In the genomic region with DNA sequence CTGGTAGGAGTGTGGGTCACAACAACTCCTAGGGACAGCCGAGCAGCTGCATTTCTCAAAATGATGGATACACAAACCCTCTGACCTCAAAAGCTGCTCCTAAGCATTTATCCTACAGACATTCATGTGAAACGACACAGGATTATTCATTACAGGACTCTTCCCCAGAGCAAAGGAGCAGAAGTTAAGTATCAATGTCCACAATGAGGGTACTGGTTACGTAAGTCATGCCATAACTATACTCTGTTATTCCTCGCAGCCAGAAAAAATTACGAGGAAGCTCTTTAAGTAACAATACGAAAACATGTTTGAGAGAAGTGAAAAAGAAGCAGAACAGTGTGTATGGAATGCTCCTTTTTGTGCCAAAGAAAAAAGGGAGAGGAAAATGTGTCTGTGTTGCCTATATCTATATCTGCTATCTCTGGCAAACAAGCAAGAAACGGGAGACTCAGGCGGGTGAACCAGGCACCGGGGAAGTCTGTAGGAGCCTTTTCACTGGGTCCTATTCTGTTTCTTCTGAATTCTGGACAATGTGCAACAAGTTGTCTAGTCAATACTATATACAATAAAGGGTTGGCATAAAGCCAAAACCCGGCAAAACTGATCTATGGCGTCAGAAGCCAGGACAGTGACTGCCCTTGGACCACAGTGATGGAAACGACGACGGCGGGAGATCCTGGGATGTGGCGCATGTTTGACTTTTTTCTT, we compare ENCODE assay signal across 8 cellular contexts. TPM values are rescaled to one million over a fixed set of nuclear protein-coding genes. Genes with fewer than 3 reads are reported as not detected.
DNase-seq lines count a peak whose midpoint lies in the region; ATAC-seq, FAIRE-seq and TF ChIP-seq lines count a peak whose summit lies in the region.

No MANE protein-coding gene starts in this region.

- H3K4me2 ChIP-seq in SU-DHL-6 (ENCODE audit: low read depth, low read length, poor library complexity, severe bottlenecking): peak overlapping the region; percentile 87

- H3K9me3 ChIP-seq in SU-DHL-6 (ENCODE audit: insufficient read depth, low read length) (no peaks in the 10 kb centered on the region), skeletal muscle tissue (ENCODE audit: control insufficient read depth in 3 of 3, low read length in 3 of 3) (no peaks in the 10 kb centered on the region)

- H2AFZ ChIP-seq in SU-DHL-6 (ENCODE audit: low read depth, low read length, severe bottlenecking): no peak overlapping the region

- peaks cover 9% of the 10 kb centered on the region; the same call in 1 of the 2 replicates for H3K79me2 ChIP-seq in SU-DHL-6 (ENCODE audit: insufficient read depth, low read length)

- TF ChIP-seq CTCF in SU-DHL-6 (IDR thresholded peaks at IDR 0.05; ENCODE audit: insufficient read depth, low read length, poor library complexity, severe bottlenecking) (no peak), fibroblast of the aortic adventitia (IDR thresholded peaks at IDR 0.05; ENCODE audit: insufficient read depth, low read length) (no peak)

- no peak overlapping the region for H3K9ac ChIP-seq in SU-DHL-6 (ENCODE audit: low read length)
- H3K9ac ChIP-seq in skeletal muscle tissue (ENCODE audit: low read depth in 1 of 3, low read length in 3 of 3): peak overlapping the region in 2 of 3 donors; percentile 23 to 62

- H4K20me1 ChIP-seq in SU-DHL-6 (ENCODE audit: low read depth, low read length): no peaks in the 10 kb centered on the region

- no peak overlapping the region for H3K4me3 ChIP-seq in SU-DHL-6 (ENCODE audit: insufficient read depth, low read length, poor library complexity, severe bottlenecking)
- H3K4me3 ChIP-seq in fibroblast of the aortic adventitia (ENCODE audit: low read depth, low read length): peak overlapping the region; percentile 93
- peak overlapping the region in 2 of 3 donors; percentile 88 to 97 for H3K4me3 ChIP-seq in skeletal muscle tissue (ENCODE audit: low read length in 3 of 3)

- peaks cover 14 to 25% (median 17%) of the 10 kb centered on the region in 3 donors for H3K4me1 ChIP-seq in skeletal muscle tissue (ENCODE audit: control insufficient read depth in 3 of 3, insufficient read depth in 3 of 3, low read length in 3 of 3)

- H3K27ac ChIP-seq in SU-DHL-6 (ENCODE audit: low read depth, low read length) (no peak overlapping the region), skeletal muscle tissue (ENCODE audit: low read depth, low read length) (no peak overlapping the region)

- no peaks in the 10 kb centered on the region for H3K9me2 ChIP-seq in SU-DHL-6 (replicated peaks; ENCODE audit: insufficient read depth, low read length)

- H3K27me3 ChIP-seq in SU-DHL-6 (ENCODE audit: low read length) (no peaks in the 10 kb centered on the region), skeletal muscle tissue (ENCODE audit: control insufficient read depth in 3 of 3, insufficient read depth in 3 of 3, low read length in 3 of 3) (no peaks in the 10 kb centered on the region)

- peaks cover 9% of the 10 kb centered on the region; the same call in 1 of the 2 replicates for H3F3A ChIP-seq in SU-DHL-6 (ENCODE audit: insufficient read depth)

- no peak for TF ChIP-seq POLR2A in GM12892 (IDR thresholded peaks at IDR 0.05; ENCODE audit: low read depth, low read length)

- DNase-seq in NCI-H146 (lab: John Stamatoyannopoulos, UW): peak; percentile 57
- DNase-seq in NCI-H146 treated with DMSO at 0.1 percent for 48 hours (lab: John Stamatoyannopoulos, UW; ENCODE audit: unreplicated experiment): no peak
- peak; percentile 65 for DNase-seq in fibroblast of the aortic adventitia (ENCODE audit: low read depth)
- DNase-seq in GM12892 (ENCODE audit: insufficient read length): no peak
- DNase-seq in urothelium cell line (ENCODE audit: low spot score): no peak

- FAIRE-seq in GM12892 (lab: Jason Lieb, UNC): no peak
- no peak for FAIRE-seq in urothelium cell line (lab: Jason Lieb, UNC)

- H3K36me3 ChIP-seq in SU-DHL-6 (ENCODE audit: low read length) (no peaks in the 10 kb centered on the region), skeletal muscle tissue (ENCODE audit: control insufficient read depth in 3 of 3, insufficient read depth in 3 of 3, low read length in 3 of 3) (peaks cover 0 to 6% (median 2%) of the 10 kb centered on the region in 3 donors)

- ATAC-seq in GM18498 (IDR thresholded peaks at IDR 0.05; ENCODE audit: unreplicated experiment): no peak

RNA-seq across cellular contexts. Expression of gene ISOC2, which starts 1.3 kb away (rescaled TPM):
- total RNA-seq in fibroblast of the aortic adventitia (ENCODE audit: low replicate concordance): 24.4 and 41.3 TPM in 2 replicates
- 25.1 TPM for total RNA-seq in skeletal muscle tissue
- 22.7 TPM for polyA plus RNA-seq in GM12892 (2012; ENCODE audit: missing spikeins)

RNA-seq across cellular contexts. Expression of gene C19orf85, which starts 4.4 kb away (rescaled TPM):
- total RNA-seq in fibroblast of the aortic adventitia (ENCODE audit: low replicate concordance) (not detected in 2 replicates), skeletal muscle tissue (not detected)
- polyA plus RNA-seq in GM12892 (2012; ENCODE audit: missing spikeins): not detected

RNA-seq across cellular contexts. Expression of gene ZNF628, which starts 16.3 kb away (rescaled TPM):
- 0.33 and 3.8 TPM in 2 replicates for total RNA-seq in fibroblast of the aortic adventitia (ENCODE audit: low replicate concordance)
- total RNA-seq in skeletal muscle tissue: 0.52 TPM
- polyA plus RNA-seq in GM12892 (2012; ENCODE audit: missing spikeins): 0.13 TPM

RNA-seq across cellular contexts. Expression of gene SHISA7, which starts 17.0 kb away (rescaled TPM):
- total RNA-seq in fibroblast of the aortic adventitia (ENCODE audit: low replicate concordance) (not detected in 2 replicates), skeletal muscle tissue (not detected)
- 0.08 TPM for polyA plus RNA-seq in GM12892 (2012; ENCODE audit: missing spikeins)

RNA-seq across cellular contexts. Expression of gene NAT14, which starts 24.9 kb away (rescaled TPM):
- total RNA-seq in fibroblast of the aortic adventitia (ENCODE audit: low replicate concordance) (8.3 and 17.5 TPM in 2 replicates), skeletal muscle tissue (8.4 TPM)
- polyA plus RNA-seq in GM12892 (2012; ENCODE audit: missing spikeins): 12.0 TPM

Comparison
In these comparisons a context has a peak if more than half of its experiments do, and no peak if none do; other contexts are left out.
1. DNase-seq: peak in NCI-H146 (single experiment) and fibroblast of the aortic adventitia (single experiment); none in NCI-H146 treated with DMSO at 0.1 percent for 48 hours (single experiment), GM12892 (single experiment) and urothelium cell line (single experiment).